ENCODE assay signal across 1 cellular context in genomic region chr6:130602151-130602770, GRCh38.
A peak's percentile ranks its signal among the peaks of the same experiment; 100 is the strongest.
TF ChIP-seq lines count a peak whose summit lies in the region.

No MANE protein-coding gene starts in this region.

TF ChIP-seq in HCT116, 20 proteins besides CTCF, POLR2A, EP300 and RAD21 (continued from another document):
- TF ChIP-seq ZBTB33 (IDR thresholded peaks at IDR 0.05; ENCODE audit: extremely low read depth, insufficient replicate concordance, low read length) = no peak
- TF ChIP-seq CEBPB (IDR thresholded peaks at IDR 0.05; ENCODE audit: low read depth) = peak; percentile 91
- TF ChIP-seq SRF (IDR thresholded peaks at IDR 0.05; ENCODE audit: low read depth) = peak; percentile 84
- TF ChIP-seq ZFX (IDR thresholded peaks at IDR 0.05) = no peak
- TF ChIP-seq YY1 (IDR thresholded peaks at IDR 0.05; ENCODE audit: extremely low read depth, insufficient replicate concordance, low read depth, low read length) = no peak
- peak; percentile 99 for TF ChIP-seq SP1 (IDR thresholded peaks at IDR 0.05; ENCODE audit: low read depth)
- no peak; the same call in 1 of the 2 replicates for TF ChIP-seq ELF1 (IDR thresholded peaks at IDR 0.05; ENCODE audit: borderline replicate concordance, low read depth)
TF ChIP-seq in HCT116: peak in this region for 12.
